1 cellular context compared by ENCODE assay signal in genomic region chr11:34667810-34668582, GRCh38.
TF ChIP-seq lines count a peak whose summit lies in the region.

No MANE protein-coding gene starts in this region.

TF ChIP-seq in HepG2, 621 proteins besides CTCF, POLR2A, EP300 and RAD21 (continued from another document and continues in another):
- TF ChIP-seq SMYD3 (CRISPR knock-in tag; IDR thresholded peaks at IDR 0.05) (peak; percentile 57; the same call in 1 of the 2 replicates), ZFP41 (CRISPR knock-in tag; IDR thresholded peaks at IDR 0.05; ENCODE audit: borderline replicate concordance) (no peak), HOXA7 (CRISPR knock-in tag; IDR thresholded peaks at IDR 0.05) (no peak), ZNF709 (CRISPR knock-in tag; IDR thresholded peaks at IDR 0.05) (0 out of 2 replicates have a peak, but pooled peaks have one; percentile 43), ZNF136 (CRISPR knock-in tag; IDR thresholded peaks at IDR 0.05; ENCODE audit: low read depth) (no peak), THRA (CRISPR knock-in tag; IDR thresholded peaks at IDR 0.05; ENCODE audit: borderline replicate concordance) (peak; percentile 86), ZNF816 (CRISPR knock-in tag; IDR thresholded peaks at IDR 0.05; ENCODE audit: borderline replicate concordance) (peak; percentile 9; the same call in 1 of the 2 replicates), NFKBIZ (CRISPR knock-in tag; IDR thresholded peaks at IDR 0.05) (peak; percentile 67), MED1 (CRISPR knock-in tag; IDR thresholded peaks at IDR 0.05) (peak; percentile 89), PAWR (CRISPR knock-in tag; IDR thresholded peaks at IDR 0.05; ENCODE audit: borderline replicate concordance) (no peak), ZNF879 (CRISPR knock-in tag; IDR thresholded peaks at IDR 0.05) (no peak), PITX1 (CRISPR knock-in tag; IDR thresholded peaks at IDR 0.05) (peak; percentile 78), KDM4B (CRISPR knock-in tag; IDR thresholded peaks at IDR 0.05) (no peak), ATF4 (CRISPR knock-in tag; IDR thresholded peaks at IDR 0.05) (peak in 1 of 2 experiments; percentile 58; a peak in 2 of 4 replicates), XBP1 (CRISPR knock-in tag; IDR thresholded peaks at IDR 0.05) (no peak), ZNF280D (CRISPR knock-in tag; IDR thresholded peaks at IDR 0.05) (0 out of 2 replicates have a peak, but pooled peaks have one; percentile 51), ZNF18 (CRISPR knock-in tag; IDR thresholded peaks at IDR 0.05; ENCODE audit: insufficient replicate concordance) (peak; percentile 81), KDM5B (CRISPR knock-in tag; IDR thresholded peaks at IDR 0.05; ENCODE audit: borderline replicate concordance) (no peak), NCOA2 (CRISPR knock-in tag; IDR thresholded peaks at IDR 0.05) (peak; percentile 94), U2AF2 (IDR thresholded peaks at IDR 0.05; ENCODE audit: low read depth, low read length) (no peak), ZNF33A (CRISPR knock-in tag; IDR thresholded peaks at IDR 0.05; ENCODE audit: borderline replicate concordance) (no peak), FOXK1 (CRISPR knock-in tag; IDR thresholded peaks at IDR 0.05; ENCODE audit: borderline replicate concordance, low read depth) (peak; percentile 71; the same call in 1 of the 2 replicates), ZKSCAN8 (CRISPR knock-in tag; IDR thresholded peaks at IDR 0.05; ENCODE audit: borderline replicate concordance) (peak; percentile 84; the same call in 1 of the 2 replicates), FUBP1 (CRISPR knock-in tag; IDR thresholded peaks at IDR 0.05; ENCODE audit: borderline replicate concordance) (no peak), MTERF4 (CRISPR knock-in tag; IDR thresholded peaks at IDR 0.05) (no peak), HNF4G (IDR thresholded peaks at IDR 0.05; ENCODE audit: borderline replicate concordance, low read depth, low read length) (no peak; the same call in 1 of the 2 replicates), HNF4G (CRISPR knock-in tag; IDR thresholded peaks at IDR 0.05; ENCODE audit: borderline replicate concordance, low read depth) (no peak), SMARCC2 (IDR thresholded peaks at IDR 0.05) (no peak), CEBPG (CRISPR knock-in tag; IDR thresholded peaks at IDR 0.05) (peak; percentile 83), THAP11 (CRISPR knock-in tag; IDR thresholded peaks at IDR 0.05) (peak; percentile 64), NR2C2 (CRISPR knock-in tag; IDR thresholded peaks at IDR 0.05; ENCODE audit: borderline replicate concordance) (peak; percentile 31; the same call in 1 of the 2 replicates), ZFX (CRISPR knock-in tag; IDR thresholded peaks at IDR 0.05; ENCODE audit: low read depth) (peak; percentile 37; the same call in 1 of the 2 replicates), ZSCAN30 (CRISPR knock-in tag; IDR thresholded peaks at IDR 0.05) (no peak), KDM6A (CRISPR knock-in tag; IDR thresholded peaks at IDR 0.05; ENCODE audit: low read depth) (peak; percentile 44; the same call in 1 of the 2 replicates), REL (CRISPR knock-in tag; conservative IDR thresholded peaks at IDR 0.05) (no peak), FOXO1 (CRISPR knock-in tag; IDR thresholded peaks at IDR 0.05) (peak; percentile 88), SIX4 (CRISPR knock-in tag; IDR thresholded peaks at IDR 0.05) (peak; percentile 76), ZNF317 (CRISPR knock-in tag; IDR thresholded peaks at IDR 0.05) (0 out of 2 replicates have a peak, but pooled peaks have one; percentile 23), MEF2D (CRISPR knock-in tag; IDR thresholded peaks at IDR 0.05) (peak; percentile 41; the same call in 1 of the 2 replicates), NFATC3 (CRISPR knock-in tag; IDR thresholded peaks at IDR 0.05) (0 out of 2 replicates have a peak, but pooled peaks have one; percentile 40), ZMYM4 (CRISPR knock-in tag; IDR thresholded peaks at IDR 0.05) (peak; percentile 77), SKI (IDR thresholded peaks at IDR 0.05; ENCODE audit: partially characterized antibody) (no peak), GLI4 (CRISPR knock-in tag; IDR thresholded peaks at IDR 0.05; ENCODE audit: borderline replicate concordance) (no peak), PHB2 (IDR thresholded peaks at IDR 0.05; ENCODE audit: partially characterized antibody) (no peak)
- TF ChIP-seq, protein P1, sequence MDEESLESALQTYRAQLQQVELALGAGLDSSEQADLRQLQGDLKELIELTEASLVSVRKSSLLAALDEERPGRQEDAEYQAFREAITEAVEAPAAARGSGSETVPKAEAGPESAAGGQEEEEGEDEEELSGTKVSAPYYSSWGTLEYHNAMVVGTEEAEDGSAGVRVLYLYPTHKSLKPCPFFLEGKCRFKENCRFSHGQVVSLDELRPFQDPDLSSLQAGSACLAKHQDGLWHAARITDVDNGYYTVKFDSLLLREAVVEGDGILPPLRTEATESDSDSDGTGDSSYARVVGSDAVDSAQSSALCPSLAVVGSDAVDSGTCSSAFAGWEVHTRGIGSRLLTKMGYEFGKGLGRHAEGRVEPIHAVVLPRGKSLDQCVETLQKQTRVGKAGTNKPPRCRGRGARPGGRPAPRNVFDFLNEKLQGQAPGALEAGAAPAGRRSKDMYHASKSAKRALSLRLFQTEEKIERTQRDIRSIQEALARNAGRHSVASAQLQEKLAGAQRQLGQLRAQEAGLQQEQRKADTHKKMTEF (CRISPR knock-in tag; IDR thresholded peaks at IDR 0.05) = peak; percentile 90
- TF ChIP-seq, protein P2, sequence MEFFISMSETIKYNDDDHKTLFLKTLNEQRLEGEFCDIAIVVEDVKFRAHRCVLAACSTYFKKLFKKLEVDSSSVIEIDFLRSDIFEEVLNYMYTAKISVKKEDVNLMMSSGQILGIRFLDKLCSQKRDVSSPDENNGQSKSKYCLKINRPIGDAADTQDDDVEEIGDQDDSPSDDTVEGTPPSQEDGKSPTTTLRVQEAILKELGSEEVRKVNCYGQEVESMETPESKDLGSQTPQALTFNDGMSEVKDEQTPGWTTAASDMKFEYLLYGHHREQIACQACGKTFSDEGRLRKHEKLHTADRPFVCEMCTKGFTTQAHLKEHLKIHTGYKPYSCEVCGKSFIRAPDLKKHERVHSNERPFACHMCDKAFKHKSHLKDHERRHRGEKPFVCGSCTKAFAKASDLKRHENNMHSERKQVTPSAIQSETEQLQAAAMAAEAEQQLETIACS (CRISPR knock-in tag; IDR thresholded peaks at IDR 0.05) = no peak
- TF ChIP-seq, protein P3, sequence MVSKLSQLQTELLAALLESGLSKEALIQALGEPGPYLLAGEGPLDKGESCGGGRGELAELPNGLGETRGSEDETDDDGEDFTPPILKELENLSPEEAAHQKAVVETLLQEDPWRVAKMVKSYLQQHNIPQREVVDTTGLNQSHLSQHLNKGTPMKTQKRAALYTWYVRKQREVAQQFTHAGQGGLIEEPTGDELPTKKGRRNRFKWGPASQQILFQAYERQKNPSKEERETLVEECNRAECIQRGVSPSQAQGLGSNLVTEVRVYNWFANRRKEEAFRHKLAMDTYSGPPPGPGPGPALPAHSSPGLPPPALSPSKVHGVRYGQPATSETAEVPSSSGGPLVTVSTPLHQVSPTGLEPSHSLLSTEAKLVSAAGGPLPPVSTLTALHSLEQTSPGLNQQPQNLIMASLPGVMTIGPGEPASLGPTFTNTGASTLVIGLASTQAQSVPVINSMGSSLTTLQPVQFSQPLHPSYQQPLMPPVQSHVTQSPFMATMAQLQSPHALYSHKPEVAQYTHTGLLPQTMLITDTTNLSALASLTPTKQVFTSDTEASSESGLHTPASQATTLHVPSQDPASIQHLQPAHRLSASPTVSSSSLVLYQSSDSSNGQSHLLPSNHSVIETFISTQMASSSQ (IDR thresholded peaks at IDR 0.05; ENCODE audit: low read depth) = peak; percentile 61
- TF ChIP-seq, protein P3 (CRISPR knock-in tag; IDR thresholded peaks at IDR 0.05; ENCODE audit: borderline replicate concordance) = peak; percentile 80; the same call in 1 of the 2 replicates
- TF ChIP-seq, protein P4, sequence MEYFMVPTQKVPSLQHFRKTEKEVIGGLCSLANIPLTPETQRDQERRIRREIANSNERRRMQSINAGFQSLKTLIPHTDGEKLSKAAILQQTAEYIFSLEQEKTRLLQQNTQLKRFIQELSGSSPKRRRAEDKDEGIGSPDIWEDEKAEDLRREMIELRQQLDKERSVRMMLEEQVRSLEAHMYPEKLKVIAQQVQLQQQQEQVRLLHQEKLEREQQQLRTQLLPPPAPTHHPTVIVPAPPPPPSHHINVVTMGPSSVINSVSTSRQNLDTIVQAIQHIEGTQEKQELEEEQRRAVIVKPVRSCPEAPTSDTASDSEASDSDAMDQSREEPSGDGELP (IDR thresholded peaks at IDR 0.05; ENCODE audit: borderline replicate concordance, low read depth) = peak; percentile 47; the same call in 1 of the 2 replicates
